ENCODE assay signal across 8 cellular contexts in the genomic region with DNA sequence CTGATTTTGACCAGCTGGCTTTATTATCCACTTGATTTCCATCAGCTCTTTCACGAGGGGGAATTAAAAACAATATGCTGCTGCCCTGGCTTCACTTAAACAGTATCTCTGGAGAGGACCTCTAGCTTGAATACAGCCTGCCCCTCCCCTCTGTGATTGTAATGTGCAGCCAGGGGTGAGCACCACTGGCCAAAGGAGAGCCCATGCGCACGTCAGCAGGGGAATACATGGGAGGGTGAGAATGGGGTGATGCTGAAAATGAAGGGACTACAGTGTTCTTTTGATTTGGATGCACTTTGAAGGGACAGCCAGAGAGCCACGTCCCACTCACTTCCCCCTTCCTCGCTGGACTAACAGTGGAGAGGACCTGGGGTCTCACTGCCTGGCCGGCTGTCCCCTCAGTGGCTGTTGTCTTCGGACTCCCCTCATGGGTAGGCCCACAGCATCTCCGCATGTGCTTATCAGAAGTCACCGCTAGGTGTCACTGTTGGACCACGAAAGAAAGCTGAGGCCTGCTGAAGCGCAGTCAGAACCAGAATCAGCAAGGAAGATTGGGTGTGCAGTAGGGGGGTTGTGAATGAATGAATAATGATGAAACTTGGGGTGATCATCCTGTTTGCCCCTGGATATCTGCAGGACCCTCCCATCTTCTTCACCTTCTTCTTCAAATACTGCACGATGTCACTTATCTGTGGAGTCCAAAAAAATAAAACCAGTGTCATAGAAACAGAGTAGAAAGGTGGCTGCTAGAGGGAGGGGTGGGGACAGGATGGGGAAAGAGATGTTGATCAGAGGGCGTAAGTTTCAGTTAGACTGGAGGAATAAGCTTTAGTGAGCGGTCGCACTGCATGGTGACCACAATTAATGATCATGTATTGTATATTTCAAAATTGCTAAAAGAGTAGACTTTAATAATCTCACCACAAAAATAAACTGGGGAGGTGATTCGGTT. TPM values are rescaled to one million over a fixed set of nuclear protein-coding genes. Genes with fewer than 3 reads are reported as not detected.
DNase-seq lines count a peak whose midpoint lies in the region; ATAC-seq and TF ChIP-seq lines count a peak whose summit lies in the region.

No MANE protein-coding gene starts in this region.

- no peaks in the 10 kb centered on the region for H3K36me3 ChIP-seq in mesendoderm (ENCODE audit: control insufficient read depth, insufficient read depth, low read length)

- no peak overlapping the region for H2BK15ac ChIP-seq in mesendoderm (replicated peaks; ENCODE audit: low read depth)

- no peaks in the 10 kb centered on the region for H3K36me3 Mint-ChIP-seq in activated CD8-positive, alpha-beta T cell treated with anti-CD3 and anti-CD28 coated beads for 36 hours (ENCODE audit: low read depth)

- WGBS in mesendoderm (ENCODE audit: extremely low coverage, insufficient coverage, low lambda C conversion rate) = no CpG with 5 or more reads among the region's 16 CpGs

- no peak overlapping the region for H3K4me3 Mint-ChIP-seq in activated CD8-positive, alpha-beta T cell treated with anti-CD3 and anti-CD28 coated beads for 36 hours

- H3K4me1 ChIP-seq in mesendoderm (ENCODE audit: control insufficient read depth, low read depth, low read length) = no peaks in the 10 kb centered on the region

- no peak overlapping the region for H3K18ac ChIP-seq in mesendoderm (ENCODE audit: low read length)

- no peak overlapping the region for H3K27ac ChIP-seq in mesendoderm (ENCODE audit: low read depth, low read length)

- intact Hi-C loops in activated CD8-positive, alpha-beta T cell treated with anti-CD3 and anti-CD28 coated beads for 36 hours (cut with micrococcal nuclease) = loop anchor here (2.0 to 10.0 kb wide), 3 partner anchors 428 to 945 kb away; no protein-coding TSS in a partner anchor

- H3K23ac ChIP-seq in mesendoderm (ENCODE audit: low read length) = no peak overlapping the region

- no peak overlapping the region for H3K56ac ChIP-seq in mesendoderm (ENCODE audit: low read length)

- H3K79me1 ChIP-seq in mesendoderm (ENCODE audit: low read length) = no peaks in the 10 kb centered on the region

- no peaks in the 10 kb centered on the region for H3K4me1 Mint-ChIP-seq in activated CD8-positive, alpha-beta T cell treated with anti-CD3 and anti-CD28 coated beads for 36 hours (ENCODE audit: low read depth)

- no peaks in the 10 kb centered on the region for H3K79me2 ChIP-seq in mesendoderm (ENCODE audit: control insufficient read depth, insufficient read depth, low read length)

- no peak overlapping the region for H3K9ac ChIP-seq in mesendoderm (ENCODE audit: low read length)

- no peak overlapping the region for H2AK5ac ChIP-seq in mesendoderm (ENCODE audit: low read length)

- CTCF ChIA-PET in activated CD8-positive, alpha-beta T cell treated with anti-CD3 and anti-CD28 coated beads for 36 hours (lab: Charles Lee) = interaction anchor here (0.7 to 3.0 kb wide), 31 partner anchors 9 to 948 kb away, joined by 3 to 58 read pairs (median 3); no protein-coding TSS in a partner anchor

- TF ChIP-seq CTCF in activated CD8-positive, alpha-beta T cell treated with anti-CD3 and anti-CD28 coated beads for 36 hours (IDR thresholded peaks at IDR 0.05) = peak; percentile 68

- H3K27me3 Mint-ChIP-seq in activated CD8-positive, alpha-beta T cell treated with anti-CD3 and anti-CD28 coated beads for 36 hours = no peaks in the 10 kb centered on the region

- peak; percentile 85 for ATAC-seq in GM18858 (IDR thresholded peaks at IDR 0.05; ENCODE audit: unreplicated experiment)
- peak; percentile 66 for ATAC-seq in HG03139 (IDR thresholded peaks at IDR 0.05; ENCODE audit: unreplicated experiment)
- ATAC-seq in activated CD8-positive, alpha-beta T cell treated with anti-CD3 and anti-CD28 coated beads for 36 hours = peak; percentile 84

- no peak overlapping the region for H4K5ac ChIP-seq in mesendoderm (ENCODE audit: low read length)

- H2BK120ac ChIP-seq in mesendoderm (ENCODE audit: low read depth, low read length) = no peak overlapping the region

- no peak overlapping the region for H4K8ac ChIP-seq in mesendoderm (ENCODE audit: low read depth, low read length)

- no peak overlapping the region for H3K4me3 ChIP-seq in mesendoderm (ENCODE audit: low read length)

- H3K4me2 ChIP-seq in mesendoderm (ENCODE audit: low read length) = no peak overlapping the region

- DNase-seq in AG08395 (ENCODE audit: low spot score) = peak; percentile 75
- peak; percentile 80 to 92 for DNase-seq in NCI-H524 (lab: John Stamatoyannopoulos, UW)
- DNase-seq in activated CD8-positive, alpha-beta T cell treated with anti-CD3 and anti-CD28 coated beads for 36 hours = peak; percentile 71
- DNase-seq in effector CD4-positive, alpha-beta T cell = peak; percentile 74
- DNase-seq in mesendoderm = peak; percentile 70
- peak; percentile 41 to 48 for DNase-seq in stimulated activated CD8-positive, alpha-beta memory T cell treated with anti-CD3 and anti-CD28 coated beads, Interleukin-2, amount 100 ng/mL, for 1 hour (ENCODE audit: low read depth in 2 of 2)

- no peaks in the 10 kb centered on the region for H3K27me3 ChIP-seq in mesendoderm (ENCODE audit: insufficient read depth, low read length, poor library complexity)

- H2BK5ac ChIP-seq in mesendoderm (ENCODE audit: low read length) = no peak overlapping the region

- POLR2A ChIA-PET in activated CD8-positive, alpha-beta T cell treated with anti-CD3 and anti-CD28 coated beads for 36 hours (lab: Charles Lee) = no interaction called here

- H3K27ac Mint-ChIP-seq in activated CD8-positive, alpha-beta T cell treated with anti-CD3 and anti-CD28 coated beads for 36 hours = no peak overlapping the region

- H3K9me3 Mint-ChIP-seq in activated CD8-positive, alpha-beta T cell treated with anti-CD3 and anti-CD28 coated beads for 36 hours = no peaks in the 10 kb centered on the region

- no peak overlapping the region for H3K4ac ChIP-seq in mesendoderm (ENCODE audit: low read depth, low read length)

RNA-seq across cellular contexts. Expression of a gene that starts 32.8 kb away (rescaled TPM):
- not detected for total RNA-seq in activated CD8-positive, alpha-beta T cell treated with anti-CD3 and anti-CD28 coated beads for 36 hours
- polyA plus RNA-seq in mesendoderm (2013, experiment 1 of 2) = 3.2 TPM
- 3.0 TPM for polyA plus RNA-seq in mesendoderm (2013, experiment 2 of 2)
